Comparison of ENCODE assay signal across 14 cellular contexts in the genomic region with DNA sequence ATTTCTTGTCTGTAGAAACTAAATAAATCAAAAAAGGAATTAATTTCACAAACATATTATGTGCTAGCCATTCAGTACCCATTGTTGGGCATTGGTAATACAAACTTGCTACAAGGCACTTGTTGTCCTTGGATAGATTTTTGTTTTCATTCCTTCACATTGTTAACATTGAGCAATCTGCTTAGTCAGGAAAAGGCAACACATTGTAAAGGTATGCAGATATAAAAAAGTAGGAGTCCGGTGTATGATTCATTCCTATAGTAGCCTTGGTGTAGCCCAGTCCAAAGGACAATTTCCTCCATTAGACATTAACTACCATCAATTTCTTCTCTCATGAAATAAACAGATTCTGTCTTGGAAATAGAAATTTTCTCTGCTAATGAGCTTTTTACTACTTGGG.
A peak's percentile ranks its signal among the peaks of the same experiment; 100 is the strongest.
DNase-seq lines count a peak whose midpoint lies in the region; ATAC-seq and TF ChIP-seq lines count a peak whose summit lies in the region.
"Had no signal": no experiment of that assay in that cellular context is flagged by ENCODE, and none has a peak within 500 bp of the region (broad histone marks: within the 10 kb centered on the region; RNA-seq: fewer than 3 reads in every experiment).

No MANE protein-coding gene starts in this region.

- no peak for ATAC-seq in GM18517 (IDR thresholded peaks at IDR 0.05; ENCODE audit: unreplicated experiment)
- ATAC-seq in naive thymus-derived CD8-positive, alpha-beta T cell = no peak
- ATAC-seq: stimulated activated naive CD8-positive, alpha-beta T cell treated with anti-CD3 and anti-CD28 coated beads, Interleukin-15, Interleukin-2, amounts not matched to agents 100 U/mL and 50 U/mL, for 24 hours had no signal

- H3K4me1 Mint-ChIP-seq in naive thymus-derived CD8-positive, alpha-beta T cell = no peaks in the 10 kb centered on the region

- H3K4me3 Mint-ChIP-seq in naive thymus-derived CD8-positive, alpha-beta T cell = no peak overlapping the region

- DNase-seq in HPDE6-E6E7 (ENCODE audit: extremely low spot score) = peak; percentile 93
- peak; percentile 83 for DNase-seq in astrocyte of the cerebellum (ENCODE audit: low read depth)
- DNase-seq in hepatic stellate cell (ENCODE audit: low spot score) = peak; percentile 50
- peak; percentile 81 for DNase-seq in stromal cell of bone marrow (ENCODE audit: low read depth)
- no peak for DNase-seq in cerebellar nuclear complex (lab: John Stamatoyannopoulos, UW)
- no peak for DNase-seq in pons (ENCODE audit: low spot score)
- DNase-seq in naive thymus-derived CD8-positive, alpha-beta T cell = no peak
- DNase-seq: activated CD4-positive, alpha-beta T cell treated with anti-CD3 and anti-CD28 coated beads for 1 hour; activated gamma-delta T cell; mesendoderm; NCI-H2029; RPMI8226; stimulated activated naive CD8-positive, alpha-beta T cell treated with anti-CD3 and anti-CD28 coated beads, Interleukin-15, Interleukin-2, amounts not matched to agents 100 U/mL and 50 U/mL, for 24 hours had no signal

- no peak for TF ChIP-seq CTCF in astrocyte of the cerebellum (IDR thresholded peaks at IDR 0.05; ENCODE audit: low read depth, low read length, missing control alignments)

- POLR2A ChIA-PET in naive thymus-derived CD8-positive, alpha-beta T cell (lab: Charles Lee) = no interaction called here

- no peak overlapping the region for H3K27ac Mint-ChIP-seq in naive thymus-derived CD8-positive, alpha-beta T cell

- peaks cover 0 to 13% (median 0%) of the 10 kb centered on the region in 5 donors for H3K27me3 Mint-ChIP-seq in naive thymus-derived CD8-positive, alpha-beta T cell

- no peak overlapping the region for H3K4me3 ChIP-seq in astrocyte of the cerebellum (ENCODE audit: low read depth, low read length)

- H3K36me3 Mint-ChIP-seq in naive thymus-derived CD8-positive, alpha-beta T cell = no peaks in the 10 kb centered on the region

- in situ Hi-C loops in astrocyte of the cerebellum (cut with HindIII; ENCODE audit: low sequenced_read_pairs) = no loop called here

- H3K9me3 Mint-ChIP-seq in naive thymus-derived CD8-positive, alpha-beta T cell = no peaks in the 10 kb centered on the region

Comparison
In these comparisons a context has a peak if more than half of its experiments do, and no peak if none do; other contexts are left out.
1. DNase-seq: peak in HPDE6-E6E7 (single experiment), astrocyte of the cerebellum (single experiment), hepatic stellate cell (single experiment) and stromal cell of bone marrow (single experiment); none in cerebellar nuclear complex (0 of 2), pons (single experiment) and naive thymus-derived CD8-positive, alpha-beta T cell (0 of 10).